In the genomic region with DNA sequence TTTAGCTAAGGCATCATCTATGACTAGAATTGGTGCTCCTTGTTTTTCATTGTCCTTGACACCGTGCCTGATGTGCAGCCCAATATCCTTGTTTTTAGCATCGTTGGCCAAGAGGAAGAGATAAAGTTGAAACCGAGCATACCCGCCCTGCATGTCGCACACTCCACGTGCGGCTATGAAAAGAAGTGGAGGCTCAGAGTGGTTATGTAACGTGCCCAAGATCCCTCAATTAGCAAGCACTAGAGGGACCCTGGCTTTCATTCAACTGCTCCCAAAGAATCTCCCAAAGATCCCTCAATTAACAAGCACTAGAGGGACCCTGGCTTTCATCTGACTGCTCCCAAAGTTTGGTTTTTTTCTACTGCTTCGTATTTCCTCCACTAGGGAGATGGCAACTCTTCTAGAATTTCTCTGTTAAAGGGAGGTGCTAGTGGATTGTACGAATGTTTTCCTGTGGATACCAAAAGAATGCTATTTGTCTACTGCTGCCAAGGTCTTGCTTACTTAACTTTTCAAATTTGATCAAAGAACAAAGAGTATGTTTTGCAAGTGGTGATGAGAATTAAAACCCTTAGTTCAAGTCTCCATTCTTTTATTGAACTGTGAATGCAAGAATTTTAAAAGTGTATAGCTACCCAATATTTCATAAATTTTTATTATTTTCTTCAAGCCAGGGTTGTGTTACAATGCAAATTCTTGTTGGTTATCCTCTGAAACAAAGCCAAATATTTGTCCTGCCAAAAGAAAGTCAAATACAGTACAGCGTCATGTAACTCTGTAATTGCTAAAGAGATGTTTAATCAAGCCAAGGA, we compare ENCODE assay signal across 16 cellular contexts.
A peak's percentile ranks its signal among the peaks of the same experiment; 100 is the strongest.
DNase-seq lines count a peak whose midpoint lies in the region; ATAC-seq and TF ChIP-seq lines count a peak whose summit lies in the region.
"Had no signal": no experiment of that assay in that cellular context is flagged by ENCODE, and none has a peak within 500 bp of the region (broad histone marks: within the 10 kb centered on the region; RNA-seq: fewer than 3 reads in every experiment).

No MANE protein-coding gene starts in this region.

- DNase-seq in AG09309 (ENCODE audit: low read depth) (peak; percentile 46), fibroblast of villous mesenchyme (ENCODE audit: low read depth) (peak; percentile 47), osteoblast (ENCODE audit: insufficient read length, low spot score, missing footprints) (no peak), smooth muscle cell (lab: John Stamatoyannopoulos, UW; ENCODE audit: unreplicated experiment) (no peak), nephron progenitor cell (no peak)
- DNase-seq: activated B cell treated with CpG ODN at 0.5 μM for 24 hours; activated T-cell treated with anti-CD3 and anti-CD28 coated beads, Interleukin-2, amount 50 U/mL, for 4 hours; C1 segment of cervical spinal cord; H9; head of caudate nucleus; Kasumi-1; SHP77; stimulated activated naive B cell treated with anti-CD40 and anti-IgM and Interleukin-4, amounts not matched to agents 10 μg/mL and 1 μg/mL and 100 μg/mL, for 72 hours had no signal

- H3K4me1 ChIP-seq in osteoblast (ENCODE audit: insufficient read depth, low read length) (peaks cover 13% of the 10 kb centered on the region), smooth muscle cell (ENCODE audit: low read depth) (no peaks in the 10 kb centered on the region)

- H3K36me3 ChIP-seq in osteoblast (ENCODE audit: insufficient read depth, low read length) (no peaks in the 10 kb centered on the region), smooth muscle cell (ENCODE audit: low read depth) (no peaks in the 10 kb centered on the region)

- H3K9ac ChIP-seq in smooth muscle cell (ENCODE audit: low read depth): no peak overlapping the region

- H3K4me3 Mint-ChIP-seq in nephron progenitor cell: no peak overlapping the region
- H3K4me3 Mint-ChIP-seq: activated B cell treated with CpG ODN at 0.5 μM for 24 hours; activated T-cell treated with anti-CD3 and anti-CD28 coated beads, Interleukin-2, amount 50 U/mL, for 4 hours; H9; stimulated activated naive B cell treated with anti-CD40 and anti-IgM and Interleukin-4, amounts not matched to agents 10 μg/mL and 1 μg/mL and 100 μg/mL, for 72 hours had no signal

- H3K4me2 ChIP-seq in osteoblast (ENCODE audit: insufficient read depth, low read length) (peak overlapping the region; percentile 58), smooth muscle cell (no peak overlapping the region)

- TF ChIP-seq CTCF in AG09309 (IDR thresholded peaks at IDR 0.05; ENCODE audit: control insufficient read depth, insufficient read depth, low read depth, low read length, missing control alignments) (peak; percentile 8), VCaP (conservative IDR thresholded peaks at IDR 0.05) (no peak), fibroblast of villous mesenchyme (IDR thresholded peaks at IDR 0.05; ENCODE audit: insufficient read depth, low read depth, low read length) (peak; percentile 5), osteoblast (IDR thresholded peaks at IDR 0.05; ENCODE audit: extremely low read depth, low read depth, low read length) (no peak), smooth muscle cell (IDR thresholded peaks at IDR 0.05; ENCODE audit: borderline replicate concordance, insufficient read depth, poor library complexity, severe bottlenecking) (no peak), nephron progenitor cell (IDR thresholded peaks at IDR 0.05) (no peak)

- no peak overlapping the region for H3K27ac Mint-ChIP-seq in nephron progenitor cell
- H3K27ac Mint-ChIP-seq: activated B cell treated with CpG ODN at 0.5 μM for 24 hours; H9; stimulated activated naive B cell treated with anti-CD40 and anti-IgM and Interleukin-4, amounts not matched to agents 10 μg/mL and 1 μg/mL and 100 μg/mL, for 72 hours had no signal

- H3K4me3 ChIP-seq in AG09309 (ENCODE audit: control insufficient read depth, low read depth, low read length) (no peak overlapping the region), fibroblast of villous mesenchyme (ENCODE audit: low read depth, low read length) (no peak overlapping the region), osteoblast (ENCODE audit: insufficient read depth, low read length) (peak overlapping the region; percentile 15), smooth muscle cell (no peak overlapping the region)

- no peaks in the 10 kb centered on the region for H3K4me1 Mint-ChIP-seq in nephron progenitor cell
- H3K4me1 Mint-ChIP-seq: activated B cell treated with CpG ODN at 0.5 μM for 24 hours; stimulated activated naive B cell treated with anti-CD40 and anti-IgM and Interleukin-4, amounts not matched to agents 10 μg/mL and 1 μg/mL and 100 μg/mL, for 72 hours had no signal

- H4K20me1 ChIP-seq in osteoblast (ENCODE audit: insufficient read depth, low read length) (no peaks in the 10 kb centered on the region), smooth muscle cell (ENCODE audit: low read depth) (no peaks in the 10 kb centered on the region)

- H3K27me3 ChIP-seq in osteoblast (ENCODE audit: insufficient read depth, low read length) (no peaks in the 10 kb centered on the region), smooth muscle cell (ENCODE audit: low read depth) (no peaks in the 10 kb centered on the region)

- ATAC-seq in HG03280 (IDR thresholded peaks at IDR 0.05; ENCODE audit: unreplicated experiment) (no peak), GM19035 (IDR thresholded peaks at IDR 0.05; ENCODE audit: unreplicated experiment) (no peak)
- ATAC-seq: activated T-cell treated with anti-CD3 and anti-CD28 coated beads, Interleukin-2, amount 50 U/mL, for 4 hours; stimulated activated naive B cell treated with anti-CD40 and anti-IgM and Interleukin-4, amounts not matched to agents 10 μg/mL and 1 μg/mL and 100 μg/mL, for 72 hours had no signal

- H3K9me3 ChIP-seq in osteoblast (ENCODE audit: low read depth, low read length) (no peaks in the 10 kb centered on the region), smooth muscle cell (replicated peaks; ENCODE audit: low read depth) (no peaks in the 10 kb centered on the region)

- H2AFZ ChIP-seq in osteoblast (ENCODE audit: low read length) (peak overlapping the region; percentile 71), smooth muscle cell (ENCODE audit: low read depth) (no peak overlapping the region)

- peaks cover 12% of the 10 kb centered on the region for H3K27me3 Mint-ChIP-seq in nephron progenitor cell (ENCODE audit: low read depth, poor library complexity)

- no peaks in the 10 kb centered on the region for H3F3A ChIP-seq in smooth muscle cell (ENCODE audit: low read depth)

- 86% methylated on average over 11 of the region's 11 CpGs for WGBS in smooth muscle cell (ENCODE audit: low lambda C conversion rate)

- peaks cover 4% of the 10 kb centered on the region for H3K9me3 Mint-ChIP-seq in nephron progenitor cell
- H3K9me3 Mint-ChIP-seq: activated B cell treated with CpG ODN at 0.5 μM for 24 hours; activated T-cell treated with anti-CD3 and anti-CD28 coated beads, Interleukin-2, amount 50 U/mL, for 4 hours; H9; stimulated activated naive B cell treated with anti-CD40 and anti-IgM and Interleukin-4, amounts not matched to agents 10 μg/mL and 1 μg/mL and 100 μg/mL, for 72 hours had no signal

- H3K36me3 Mint-ChIP-seq in nephron progenitor cell (ENCODE audit: low read depth): no peaks in the 10 kb centered on the region
- H3K36me3 Mint-ChIP-seq: stimulated activated naive B cell treated with anti-CD40 and anti-IgM and Interleukin-4, amounts not matched to agents 10 μg/mL and 1 μg/mL and 100 μg/mL, for 72 hours had no signal

- H3K79me2 ChIP-seq in osteoblast (ENCODE audit: insufficient read depth, low read length): no peaks in the 10 kb centered on the region
- H3K79me2 ChIP-seq in smooth muscle cell (ENCODE audit: low read depth): no peaks in the 10 kb centered on the region

- H3K27ac ChIP-seq in VCaP: peak overlapping the region; percentile 72
- H3K27ac ChIP-seq in osteoblast (ENCODE audit: low read depth, low read length): peak overlapping the region; percentile 23
- no peak overlapping the region for H3K27ac ChIP-seq in smooth muscle cell (ENCODE audit: low read depth)

Comparison
In these comparisons a context has a peak if more than half of its experiments do, and no peak if none do; other contexts are left out.
1. DNase-seq: peak in AG09309 (single experiment) and fibroblast of villous mesenchyme (single experiment); none in osteoblast (single experiment), smooth muscle cell (single experiment) and nephron progenitor cell (single experiment).
2. CTCF ChIP-seq: peak in AG09309 (single experiment) and fibroblast of villous mesenchyme (single experiment); none in VCaP (single experiment), osteoblast (single experiment), smooth muscle cell (single experiment) and nephron progenitor cell (single experiment).